ENCODE assay signal across 20 cellular contexts in genomic region chr6:49979584-49979983, GRCh38. TPM values are rescaled to one million over a fixed set of nuclear protein-coding genes. Genes with fewer than 3 reads are reported as not detected.
DNase-seq lines count a peak whose midpoint lies in the region; ATAC-seq, FAIRE-seq and TF ChIP-seq lines count a peak whose summit lies in the region.
"Had no signal": no experiment of that assay in that cellular context is flagged by ENCODE, and none has a peak within 500 bp of the region (broad histone marks: within the 10 kb centered on the region; RNA-seq: fewer than 3 reads in every experiment).

No MANE protein-coding gene starts in this region.

- TF ChIP-seq POLR2A in GM12878 (IDR thresholded peaks at IDR 0.05; ENCODE audit: low read depth, low read length) (no peak), erythroblast (IDR thresholded peaks at IDR 0.05; ENCODE audit: low read length) (no peak)

- in situ Hi-C loops in GM12878 (cut with MboI), result no loop called here

- TF ChIP-seq CTCF in GM12878 (IDR thresholded peaks at IDR 0.05 in 2 of 3, conservative IDR thresholded peaks at IDR 0.05 in 1 of 3; ENCODE audit: control insufficient read depth in 2 of 3, extremely low read depth in 1 of 3, insufficient read depth in 1 of 3, low read depth in 3 of 3, low read length in 3 of 3), result no peak

- RAD21 ChIA-PET in GM12878 (lab: Charles Lee; ENCODE audit: unreplicated experiment), result no interaction called here

- H3K36me3 ChIP-seq in GM12878 (ENCODE audit: control insufficient read depth in 2 of 2, insufficient read depth in 2 of 2, low read length in 1 of 2), result no peaks in the 10 kb centered on the region
- H3K36me3 ChIP-seq: BE2C, colonic mucosa, neutrophil had no signal

- POLR2A ChIA-PET in GM12878 (lab: Charles Lee), result no interaction called here

- H3K27ac ChIP-seq in GM12878 (ENCODE audit: control insufficient read depth, insufficient read depth), result no peak overlapping the region
- H3K27ac ChIP-seq: colonic mucosa, neutrophil had no signal

- no peaks in the 10 kb centered on the region for H3K27me3 ChIP-seq in GM12878 (replicated peaks in 1 of 2; ENCODE audit: control insufficient read depth in 2 of 2, insufficient read depth in 2 of 2, low read length in 1 of 2)
- H3K27me3 ChIP-seq: BE2C, colonic mucosa, neutrophil had no signal

- no peaks in the 10 kb centered on the region; the same call in none of the 2 replicates for H3K4me1 ChIP-seq in GM12878 (ENCODE audit: control insufficient read depth, insufficient read depth, low read length)
- H3K4me1 ChIP-seq: BE2C, colonic mucosa had no signal

- peak overlapping the region; percentile 23 for H2AFZ ChIP-seq in GM12878 (ENCODE audit: control insufficient read depth, low read depth, low read length)

- H3K9me3 ChIP-seq in GM12878 (replicated peaks; ENCODE audit: control insufficient read depth, insufficient read depth, low read length), result no peaks in the 10 kb centered on the region
- H3K9me3 ChIP-seq: BE2C, colonic mucosa, neutrophil had no signal

- H4K20me1 ChIP-seq in GM12878 (ENCODE audit: control insufficient read depth, insufficient read depth), result no peaks in the 10 kb centered on the region

- peak overlapping the region; percentile 44; the same call in 1 of the 2 replicates for H3K4me2 ChIP-seq in GM12878 (ENCODE audit: control insufficient read depth, insufficient read depth)

- CTCF ChIA-PET in GM12878 (lab: Yijun Ruan, JAX), result no interaction called here

- no peak overlapping the region for H3K9ac ChIP-seq in GM12878 (ENCODE audit: control insufficient read depth, insufficient read depth, low read length)

- intact Hi-C loops in GM12878 (cut with micrococcal nuclease; ENCODE audit: unreplicated experiment), result no loop called here

- 32% methylated on average over 4 of the region's 4 CpGs for WGBS in GM12878 (ENCODE audit: insufficient coverage, insufficient replicate concordance, low lambda C conversion rate, missing lambda C conversion rate)

- H3K4me3 ChIP-seq in GM12878, result no peak overlapping the region
- H3K4me3 ChIP-seq: colonic mucosa had no signal

- TF ChIP-seq RAD21 in GM12878 (IDR thresholded peaks at IDR 0.05; ENCODE audit: insufficient read depth, low read depth, low read length), result no peak

- DNase-seq in GM12878 (ENCODE audit: low read depth, low spot score) (peak; percentile 20), erythroblast (lab: John Stamatoyannopoulos, UW) (no peak), NCI-H2171 (lab: John Stamatoyannopoulos, UW) (no peak)
- DNase-seq: BE2C, colonic mucosa, head of caudate nucleus, kidney, NCI-H1436, NCI-H510A treated with DMSO at 0.1 percent for 48 hours, T-helper 17 cell had no signal

- H3K79me2 ChIP-seq in GM12878 (ENCODE audit: control insufficient read depth, insufficient read depth, low read length), result no peaks in the 10 kb centered on the region

- no peak for TF ChIP-seq EP300 in GM12878 (IDR thresholded peaks at IDR 0.05; ENCODE audit: borderline replicate concordance in 1 of 2, control insufficient read depth in 1 of 2, low read depth in 2 of 2, low read length in 2 of 2)

- no TSS peak for BruUV-seq in GM12878 (replicated peaks; lab: Mats Ljungman, UMichigan)

- SMC1A ChIA-PET in GM12878 (lab: Charles Lee; ENCODE audit: uncharacterized antibody, unreplicated experiment), result no interaction called here

- peak; percentile 32 for ATAC-seq in GM18520 (IDR thresholded peaks at IDR 0.05; ENCODE audit: unreplicated experiment)
- ATAC-seq in GM21737 (IDR thresholded peaks at IDR 0.05; ENCODE audit: unreplicated experiment), result peak; percentile 38
- peak; percentile 53 for ATAC-seq in HG03432 (IDR thresholded peaks at IDR 0.05; ENCODE audit: unreplicated experiment)
- peak; percentile 87 for ATAC-seq in GM12878
- no peak for ATAC-seq in GM21447 (IDR thresholded peaks at IDR 0.05; ENCODE audit: unreplicated experiment)
- no peak for ATAC-seq in HG03469 (IDR thresholded peaks at IDR 0.05; ENCODE audit: unreplicated experiment)
- ATAC-seq: T-helper 17 cell had no signal

- FAIRE-seq in GM12878 (lab: Jason Lieb, UNC), result peak; percentile 75
- FAIRE-seq: H54, kidney had no signal

TF ChIP-seq in GM12878, 131 proteins besides CTCF, POLR2A, EP300 and RAD21 (continues in another document):
- TF ChIP-seq KAT2A (conservative IDR thresholded peaks at IDR 0.05; ENCODE audit: control insufficient read depth, low read depth, low read length) (no peak), BCLAF1 (IDR thresholded peaks at IDR 0.05) (no peak), CREB1 (IDR thresholded peaks at IDR 0.05; ENCODE audit: low read depth) (peak; percentile 80), CREM (IDR thresholded peaks at IDR 0.05; ENCODE audit: low read depth) (peak; percentile 69; the same call in 1 of the 2 replicates), WRNIP1 (IDR thresholded peaks at IDR 0.05; ENCODE audit: borderline replicate concordance, low read depth, low read length) (no peak), CBFB (IDR thresholded peaks at IDR 0.05; ENCODE audit: low read depth) (peak; percentile 61)

RNA-seq across cellular contexts. Expression of gene DEFB113, which starts 10.2 kb away (rescaled TPM):
- not detected in 2 replicates for total RNA-seq in GM12878 (2013; cell fraction: nucleolus; rRNA removed)
- not detected in 2 replicates for total RNA-seq in GM12878 (2014; rRNA removed)
- not detected in 2 replicates for total RNA-seq in GM12878 (2014; rRNA removed; fragmentation: Illumina TruSeq; extraction: Trizol)
- not detected in 2 replicates for total RNA-seq in GM12878 (2021)
- not detected for polyA plus RNA-seq in GM12878 (2011; ENCODE audit: low read depth)
- polyA plus RNA-seq in GM12878 (2011; rRNA removed), result not detected in 2 replicates
- not detected in 2 replicates for polyA plus RNA-seq in GM12878 (2011; cell fraction: cytosol; rRNA removed)
- not detected in 2 replicates for polyA plus RNA-seq in GM12878 (2011; cell fraction: nucleus; rRNA removed)
- not detected in 2 replicates for polyA plus RNA-seq in GM12878 (2012)
- not detected in 2 replicates for polyA plus RNA-seq in GM12878 (2014; fragmentation: Illumina TruSeq; extraction: Trizol)
- polyA plus RNA-seq in GM12878 (2014; fragmentation: Nextera tagmentation; extraction: Ambion mirVana), result not detected
- polyA plus RNA-seq in GM12878 (2014; rRNA removed), result not detected in 2 replicates
- polyA plus RNA-seq in GM12878 (2016; fragmentation: Nextera tagmentation; extraction: Ambion mirVana), result not detected
- polyA minus RNA-seq in GM12878 (2011; rRNA and poly(A)+ RNA removed), result not detected in 2 replicates
- not detected in 2 replicates for polyA minus RNA-seq in GM12878 (2011; cell fraction: cytosol; rRNA and poly(A)+ RNA removed)
- not detected in 2 replicates for polyA minus RNA-seq in GM12878 (2011; cell fraction: nucleus; rRNA and poly(A)+ RNA removed)
- total RNA-seq: colonic mucosa, epithelial cell of proximal tubule, kidney, mesothelial cell of epicardium, T-helper 17 cell had no signal
- polyA plus RNA-seq: IgD-negative memory B cell had no signal

RNA-seq across cellular contexts. Expression of gene DEFB114, which starts 15.6 kb away (rescaled TPM):
- total RNA-seq in GM12878 (2013; cell fraction: nucleolus; rRNA removed), result not detected in 2 replicates
- total RNA-seq in GM12878 (2014; rRNA removed) (not detected in 2 replicates), GM12878 (2014; rRNA removed; fragmentation: Illumina TruSeq; extraction: Trizol) (not detected in 2 replicates), GM12878 (2021) (not detected in 2 replicates)
- polyA plus RNA-seq in GM12878 (2011; ENCODE audit: low read depth), result not detected
- polyA plus RNA-seq in GM12878 (2011; rRNA removed) (not detected in 2 replicates), GM12878 (2014; fragmentation: Illumina TruSeq; extraction: Trizol) (not detected in 2 replicates), GM12878 (2014; fragmentation: Nextera tagmentation; extraction: Ambion mirVana) (not detected), GM12878 (2014; rRNA removed) (not detected in 2 replicates), GM12878 (2016; fragmentation: Nextera tagmentation; extraction: Ambion mirVana) (not detected)
- polyA plus RNA-seq in GM12878 (2011; cell fraction: cytosol; rRNA removed), result not detected in 2 replicates
- polyA plus RNA-seq in GM12878 (2011; cell fraction: nucleus; rRNA removed), result not detected in 2 replicates
- not detected in 2 replicates for polyA plus RNA-seq in GM12878 (2012)
- polyA minus RNA-seq in GM12878 (2011; rRNA and poly(A)+ RNA removed), result not detected in 2 replicates
- not detected in 2 replicates for polyA minus RNA-seq in GM12878 (2011; cell fraction: cytosol; rRNA and poly(A)+ RNA removed)
- not detected in 2 replicates for polyA minus RNA-seq in GM12878 (2011; cell fraction: nucleus; rRNA and poly(A)+ RNA removed)
- total RNA-seq: colonic mucosa, epithelial cell of proximal tubule, kidney, mesothelial cell of epicardium, T-helper 17 cell had no signal
- polyA plus RNA-seq: IgD-negative memory B cell had no signal

RNA-seq across cellular contexts. Expression of gene DEFB110, which starts 42.2 kb away (rescaled TPM):
- total RNA-seq in GM12878 (2013; cell fraction: nucleolus; rRNA removed), result not detected in 2 replicates
- total RNA-seq in GM12878 (2014; rRNA removed) (not detected in 2 replicates), GM12878 (2014; rRNA removed; fragmentation: Illumina TruSeq; extraction: Trizol) (not detected in 2 replicates), GM12878 (2021) (not detected in 2 replicates)
- polyA plus RNA-seq in GM12878 (2011; ENCODE audit: low read depth), result not detected
- polyA plus RNA-seq in GM12878 (2011; rRNA removed) (not detected in 2 replicates), GM12878 (2014; fragmentation: Illumina TruSeq; extraction: Trizol) (not detected in 2 replicates), GM12878 (2014; fragmentation: Nextera tagmentation; extraction: Ambion mirVana) (not detected), GM12878 (2014; rRNA removed) (not detected in 2 replicates), GM12878 (2016; fragmentation: Nextera tagmentation; extraction: Ambion mirVana) (not detected)
- not detected in 2 replicates for polyA plus RNA-seq in GM12878 (2011; cell fraction: cytosol; rRNA removed)
- polyA plus RNA-seq in GM12878 (2011; cell fraction: nucleus; rRNA removed), result not detected in 2 replicates
- polyA plus RNA-seq in GM12878 (2012), result not detected in 2 replicates
- not detected in 2 replicates for polyA minus RNA-seq in GM12878 (2011; rRNA and poly(A)+ RNA removed)
- not detected in 2 replicates for polyA minus RNA-seq in GM12878 (2011; cell fraction: cytosol; rRNA and poly(A)+ RNA removed)
- not detected in 2 replicates for polyA minus RNA-seq in GM12878 (2011; cell fraction: nucleus; rRNA and poly(A)+ RNA removed)
- total RNA-seq: colonic mucosa, epithelial cell of proximal tubule, kidney, mesothelial cell of epicardium, T-helper 17 cell had no signal
- polyA plus RNA-seq: IgD-negative memory B cell had no signal

Comparison
In these comparisons a context has a peak if more than half of its experiments do, and no peak if none do; other contexts are left out.
1. ATAC-seq: peak in GM18520 (single experiment), GM21737 (single experiment), HG03432 (single experiment) and GM12878 (single experiment); none in GM21447 (single experiment) and HG03469 (single experiment).